Comparison of ENCODE assay signal across 11 cellular contexts in genomic region chr7:102531583-102531982, GRCh38. TPM values are rescaled to one million over a fixed set of nuclear protein-coding genes. Genes with fewer than 3 reads are reported as not detected.
"Had no signal": no experiment of that assay in that cellular context is flagged by ENCODE, and none has a peak within 500 bp of the region (broad histone marks: within the 10 kb centered on the region; RNA-seq: fewer than 3 reads in every experiment).

No MANE protein-coding gene starts in this region.

RNA-seq across cellular contexts. Expression of gene SPDYE2, which starts 19.4 kb away (rescaled TPM):
- total RNA-seq: activated CD8-positive, alpha-beta T cell treated with anti-CD3 and anti-CD28 coated beads for 36 hours; activated T-cell treated with anti-CD3 and anti-CD28 coated beads, Interleukin-2, amount 50 U/mL, for 72 hours; activated T-helper 17 cell treated with anti-CD3 and anti-CD28 coated beads, Interleukin-2, amount 50 U/mL, for 72 hours; IMR-90; K562; M059J; PC-3; Peyer's patch; Right ventricle myocardium inferior; T-helper 1 cell treated with Interleukin-12 subunit alpha and Interleukin-12 subunit beta and Interleukin-4 antibody, amounts not matched to agents 30 ng/mL and 1 ng/mL, for 36 hours; T-helper 2 cell treated with Interferon-gamma antibody and Interleukin-4, amounts not matched to agents 100 ng/mL and 5 ng/mL, for 36 hours had no signal
- polyA plus RNA-seq: IMR-90 had no signal
